ENCODE assay signal across 8 cellular contexts in genomic region chr7:140062118-140062527, GRCh38. TPM values are rescaled to one million over a fixed set of nuclear protein-coding genes. Genes with fewer than 3 reads are reported as not detected.
DNase-seq lines count a peak whose midpoint lies in the region; ATAC-seq, FAIRE-seq and TF ChIP-seq lines count a peak whose summit lies in the region.

No MANE protein-coding gene starts in this region.

- DNase-seq in GM13976 (ENCODE audit: low spot score) (peak; percentile 38), NCI-H748 (lab: John Stamatoyannopoulos, UW; ENCODE audit: unreplicated experiment) (peak; percentile 80), activated gamma-delta T cell treated with Interleukin-2 at 50 U/mL for 16 hours (peak; percentile 44), left ventricle myocardium superior (peak; percentile 45), NOMO-1 (lab: John Stamatoyannopoulos, UW; ENCODE audit: unreplicated experiment in 2 of 2) (no peak), D721Med (ENCODE audit: insufficient read length, low spot score) (no peak)

- H3K27ac ChIP-seq in skin epidermis, result peak overlapping the region; percentile 79 to 97 (median 93)

- ATAC-seq in HG02588 (IDR thresholded peaks at IDR 0.05; ENCODE audit: unreplicated experiment) (peak; percentile 31), left ventricle myocardium superior (no peak)

- no peak for FAIRE-seq in D721Med (lab: Jason Lieb, UNC)

- peak overlapping the region; percentile 45 to 90 (median 73) for H3K4me3 ChIP-seq in skin epidermis

- intact Hi-C loops in left ventricle myocardium superior (cut with micrococcal nuclease), result no loop called here

- TF ChIP-seq CTCF in GM13976 (IDR thresholded peaks at IDR 0.05; ENCODE audit: borderline replicate concordance, control extremely low read depth, extremely low read depth, insufficient read depth, missing control alignments), result no peak
- TF ChIP-seq CTCF in D721Med (IDR thresholded peaks at IDR 0.05; ENCODE audit: insufficient read depth, missing control alignments), result no peak

- in situ Hi-C loops in GM13976 (cut with MboI; ENCODE audit: low sequenced_read_pairs, unreplicated experiment), result no loop called here

RNA-seq across cellular contexts. Expression of gene PARP12, which starts 0.6 kb away (rescaled TPM):
- 13.8 TPM for total RNA-seq in left ventricle myocardium superior

Comparison
In these comparisons a context has a peak if more than half of its experiments do, and no peak if none do; other contexts are left out.
1. DNase-seq: peak in GM13976 (single experiment), NCI-H748 (single experiment), activated gamma-delta T cell treated with Interleukin-2 at 50 U/mL for 16 hours (single experiment) and left ventricle myocardium superior (single experiment); none in NOMO-1 (0 of 2) and D721Med (single experiment).